Comparison of ENCODE assay signal across 25 cellular contexts in genomic region chr17:62017496-62017895, GRCh38. TPM values are rescaled to one million over a fixed set of nuclear protein-coding genes. Genes with fewer than 3 reads are reported as not detected.
DNase-seq lines count a peak whose midpoint lies in the region; ATAC-seq, FAIRE-seq and TF ChIP-seq lines count a peak whose summit lies in the region.
"Had no signal": no experiment of that assay in that cellular context is flagged by ENCODE, and none has a peak within 500 bp of the region (broad histone marks: within the 10 kb centered on the region; RNA-seq: fewer than 3 reads in every experiment).

No MANE protein-coding gene starts in this region.

- H3K9ac ChIP-seq in mammary epithelial cell (ENCODE audit: insufficient read depth, low read length) (no peak overlapping the region), astrocyte (ENCODE audit: low read length) (peak overlapping the region; percentile 34)

- H3K36me3 ChIP-seq in mammary epithelial cell (ENCODE audit: insufficient read depth, low read length) (peaks cover 13% of the 10 kb centered on the region), breast epithelium (peaks cover 2% of the 10 kb centered on the region), astrocyte (ENCODE audit: insufficient read depth, low read length) (peaks cover 5% of the 10 kb centered on the region), gastrocnemius medialis (peaks cover 0 to 51% of the 10 kb centered on the region in 2 donors)
- H3K36me3 ChIP-seq: colonic mucosa had no signal

- CTCF ChIA-PET in mammary epithelial cell (lab: Charles Lee; ENCODE audit: low non-redundant PET): no interaction called here
- CTCF ChIA-PET in activated naive CD4-positive, alpha-beta T cell treated with anti-CD3 and anti-CD28 coated beads, Interleukin-2, amount 10 ng/mL, durations not matched to agents 7 days and 5 days (lab: Charles Lee): no interaction called here

- no TSS peak for BruUV-seq in mammary epithelial cell (replicated peaks; lab: Mats Ljungman, UMichigan)

- DNase-seq in mammary epithelial cell (peak; percentile 54), breast epithelium (ENCODE audit: low spot score in 2 of 2) (no peak), astrocyte (ENCODE audit: low read depth) (peak; percentile 57), fibroblast of pulmonary artery (ENCODE audit: low read depth) (peak; percentile 59), gastrocnemius medialis (no peak)
- no peak for DNase-seq in naive thymus-derived CD8-positive, alpha-beta T cell
- DNase-seq in activated naive CD4-positive, alpha-beta T cell treated with anti-CD3 and anti-CD28 coated beads, Interleukin-2, amount 10 ng/mL, durations not matched to agents 7 days and 5 days: no peak
- DNase-seq: 8988T; activated CD4-positive, alpha-beta memory T cell treated with anti-CD3 and anti-CD28 coated beads for 36 hours; activated naive CD8-positive, alpha-beta T cell treated with anti-CD3 and anti-CD28 coated beads, Interleukin-2, amount 50 U/mL, for 24 hours; activated T-cell treated with anti-CD3 and anti-CD28 coated beads, Interleukin-2, amount 50 U/mL, for 72 hours; CD4-positive, alpha-beta T cell; colonic mucosa; hippocampal formation; Kasumi-1; kidney; mesendoderm; NCI-H2171; NCI-H774; stimulated activated naive CD4-positive, alpha-beta T cell; SW 1271; trophoblast cell had no signal

- ATAC-seq in gastrocnemius medialis: no peak
- no peak for ATAC-seq in GM19324 (IDR thresholded peaks at IDR 0.05; ENCODE audit: low FRiP score, unreplicated experiment)
- no peak for ATAC-seq in naive thymus-derived CD8-positive, alpha-beta T cell
- ATAC-seq: activated naive CD8-positive, alpha-beta T cell treated with anti-CD3 and anti-CD28 coated beads, Interleukin-2, amount 50 U/mL, for 24 hours; activated T-cell treated with anti-CD3 and anti-CD28 coated beads, Interleukin-2, amount 50 U/mL, for 72 hours had no signal

- H3K4me2 ChIP-seq in mammary epithelial cell (ENCODE audit: insufficient read depth, low read depth, low read length) (no peak overlapping the region), astrocyte (ENCODE audit: low read length) (peak overlapping the region; percentile 63)

- H3K79me2 ChIP-seq in mammary epithelial cell (ENCODE audit: insufficient read depth, low read length): peaks cover 40% of the 10 kb centered on the region
- peaks cover 40% of the 10 kb centered on the region for H3K79me2 ChIP-seq in astrocyte (ENCODE audit: insufficient read depth, low read length)

- in situ Hi-C loops in mammary epithelial cell (cut with MboI; ENCODE audit: low sequenced_read_pairs in 2 of 2): no loop called here
- in situ Hi-C loops in gastrocnemius medialis (cut with MboI; ENCODE audit: low sequenced_read_pairs in 4 of 4): no loop called here

- peaks cover 4% of the 10 kb centered on the region for H3K4me1 Mint-ChIP-seq in astrocyte (ENCODE audit: low read depth, unreplicated experiment)
- peaks cover 0 to 7% (median 4%) of the 10 kb centered on the region in 4 donors for H3K4me1 Mint-ChIP-seq in naive thymus-derived CD8-positive, alpha-beta T cell
- H3K4me1 Mint-ChIP-seq in activated naive CD4-positive, alpha-beta T cell treated with anti-CD3 and anti-CD28 coated beads, Interleukin-2, amount 10 ng/mL, durations not matched to agents 7 days and 5 days: no peaks in the 10 kb centered on the region
- H3K4me1 Mint-ChIP-seq: activated naive CD8-positive, alpha-beta T cell treated with anti-CD3 and anti-CD28 coated beads, Interleukin-2, amount 50 U/mL, for 24 hours; nephron had no signal

- H3K27ac ChIP-seq in mammary epithelial cell (ENCODE audit: insufficient read depth, low read depth, low read length): peak overlapping the region; percentile 43
- H3K27ac ChIP-seq in breast epithelium: no peak overlapping the region
- peak overlapping the region; percentile 78 for H3K27ac ChIP-seq in astrocyte (ENCODE audit: low read depth, low read length)
- no peak overlapping the region for H3K27ac ChIP-seq in gastrocnemius medialis
- H3K27ac ChIP-seq: colonic mucosa had no signal

- dilution Hi-C loops in mammary epithelial cell (cut with HindIII; ENCODE audit: low sequenced_read_pairs): no loop called here

- H3K4me3 ChIP-seq in mammary epithelial cell (replicated peaks in 1 of 3; ENCODE audit: insufficient read depth in 1 of 3, low read depth in 2 of 3, low read length in 3 of 3) (no peak overlapping the region), breast epithelium (no peak overlapping the region), astrocyte (ENCODE audit: insufficient read depth, low read depth, low read length) (no peak overlapping the region), fibroblast of pulmonary artery (replicated peaks; ENCODE audit: low read depth, low read length) (no peak overlapping the region), gastrocnemius medialis (no peak overlapping the region)
- H3K4me3 ChIP-seq: colonic mucosa, HAP-1 had no signal

- H2AFZ ChIP-seq in mammary epithelial cell (ENCODE audit: low read depth, low read length) (no peak overlapping the region), astrocyte (ENCODE audit: low read depth, low read length) (no peak overlapping the region)

- H3K27ac Mint-ChIP-seq in astrocyte (ENCODE audit: unreplicated experiment): no peak overlapping the region
- no peak overlapping the region for H3K27ac Mint-ChIP-seq in naive thymus-derived CD8-positive, alpha-beta T cell
- no peak overlapping the region for H3K27ac Mint-ChIP-seq in activated naive CD4-positive, alpha-beta T cell treated with anti-CD3 and anti-CD28 coated beads, Interleukin-2, amount 10 ng/mL, durations not matched to agents 7 days and 5 days
- H3K27ac Mint-ChIP-seq: activated CD4-positive, alpha-beta memory T cell treated with anti-CD3 and anti-CD28 coated beads for 36 hours; activated naive CD8-positive, alpha-beta T cell treated with anti-CD3 and anti-CD28 coated beads, Interleukin-2, amount 50 U/mL, for 24 hours; activated T-cell treated with anti-CD3 and anti-CD28 coated beads, Interleukin-2, amount 50 U/mL, for 72 hours; CD4-positive, alpha-beta T cell; nephron had no signal

- peaks cover 10% of the 10 kb centered on the region for H3K36me3 Mint-ChIP-seq in astrocyte (ENCODE audit: low read depth, unreplicated experiment)
- H3K36me3 Mint-ChIP-seq in naive thymus-derived CD8-positive, alpha-beta T cell: peaks cover 4 to 72% (median 25%) of the 10 kb centered on the region in 3 donors
- H3K36me3 Mint-ChIP-seq in activated naive CD4-positive, alpha-beta T cell treated with anti-CD3 and anti-CD28 coated beads, Interleukin-2, amount 10 ng/mL, durations not matched to agents 7 days and 5 days: peaks cover 31% of the 10 kb centered on the region

- intact Hi-C loops in mammary epithelial cell (cut with micrococcal nuclease) (no loop called here), breast epithelium (cut with DNase I; ENCODE audit: low total_unique reads) (no loop called here), gastrocnemius medialis (cut with DNase I; ENCODE audit: low total_unique reads) (no loop called here)

- WGBS in mammary epithelial cell (ENCODE audit: low coverage, missing lambda C conversion rate): 93% methylated on average over 1 of the region's 1 CpG

- H3K9me3 ChIP-seq in mammary epithelial cell (replicated peaks; ENCODE audit: insufficient read depth, low read length) (no peaks in the 10 kb centered on the region), breast epithelium (no peaks in the 10 kb centered on the region), astrocyte (ENCODE audit: insufficient read depth, low read depth, low read length) (no peaks in the 10 kb centered on the region), gastrocnemius medialis (no peaks in the 10 kb centered on the region)
- H3K9me3 ChIP-seq: colonic mucosa, HAP-1 had no signal

- no peak overlapping the region for H3K4me3 Mint-ChIP-seq in astrocyte (ENCODE audit: unreplicated experiment)
- no peak overlapping the region for H3K4me3 Mint-ChIP-seq in naive thymus-derived CD8-positive, alpha-beta T cell
- H3K4me3 Mint-ChIP-seq in activated naive CD4-positive, alpha-beta T cell treated with anti-CD3 and anti-CD28 coated beads, Interleukin-2, amount 10 ng/mL, durations not matched to agents 7 days and 5 days: no peak overlapping the region
- H3K4me3 Mint-ChIP-seq: activated CD4-positive, alpha-beta memory T cell treated with anti-CD3 and anti-CD28 coated beads for 36 hours; activated naive CD8-positive, alpha-beta T cell treated with anti-CD3 and anti-CD28 coated beads, Interleukin-2, amount 50 U/mL, for 24 hours; activated T-cell treated with anti-CD3 and anti-CD28 coated beads, Interleukin-2, amount 50 U/mL, for 72 hours; CD4-positive, alpha-beta T cell; nephron had no signal

- POLR2A ChIA-PET in naive thymus-derived CD8-positive, alpha-beta T cell (lab: Charles Lee): no interaction called here

- FAIRE-seq in astrocyte (lab: Jason Lieb, UNC): no peak

- H3K9me3 Mint-ChIP-seq in astrocyte (ENCODE audit: unreplicated experiment): no peaks in the 10 kb centered on the region
- no peaks in the 10 kb centered on the region for H3K9me3 Mint-ChIP-seq in naive thymus-derived CD8-positive, alpha-beta T cell
- H3K9me3 Mint-ChIP-seq in activated naive CD4-positive, alpha-beta T cell treated with anti-CD3 and anti-CD28 coated beads, Interleukin-2, amount 10 ng/mL, durations not matched to agents 7 days and 5 days: no peaks in the 10 kb centered on the region
- H3K9me3 Mint-ChIP-seq: activated CD4-positive, alpha-beta memory T cell treated with anti-CD3 and anti-CD28 coated beads for 36 hours; activated naive CD8-positive, alpha-beta T cell treated with anti-CD3 and anti-CD28 coated beads, Interleukin-2, amount 50 U/mL, for 24 hours; CD4-positive, alpha-beta T cell had no signal

- H3K4me1 ChIP-seq in mammary epithelial cell (ENCODE audit: insufficient read depth, low read length) (no peaks in the 10 kb centered on the region), breast epithelium (no peaks in the 10 kb centered on the region), astrocyte (ENCODE audit: insufficient read depth, low read length) (peaks cover 13% of the 10 kb centered on the region), gastrocnemius medialis (no peaks in the 10 kb centered on the region)
- H3K4me1 ChIP-seq: colonic mucosa, HAP-1 had no signal

- H3K27me3 ChIP-seq in mammary epithelial cell (ENCODE audit: insufficient read depth, low read length) (no peaks in the 10 kb centered on the region), breast epithelium (no peaks in the 10 kb centered on the region), astrocyte (ENCODE audit: insufficient read depth, low read length) (no peaks in the 10 kb centered on the region), gastrocnemius medialis (no peaks in the 10 kb centered on the region)
- H3K27me3 ChIP-seq: colonic mucosa had no signal

- no peaks in the 10 kb centered on the region for H3K27me3 Mint-ChIP-seq in astrocyte (ENCODE audit: low read depth, unreplicated experiment)
- no peaks in the 10 kb centered on the region for H3K27me3 Mint-ChIP-seq in naive thymus-derived CD8-positive, alpha-beta T cell
- no peaks in the 10 kb centered on the region for H3K27me3 Mint-ChIP-seq in activated naive CD4-positive, alpha-beta T cell treated with anti-CD3 and anti-CD28 coated beads, Interleukin-2, amount 10 ng/mL, durations not matched to agents 7 days and 5 days
- H3K27me3 Mint-ChIP-seq: activated CD4-positive, alpha-beta memory T cell treated with anti-CD3 and anti-CD28 coated beads for 36 hours; activated naive CD8-positive, alpha-beta T cell treated with anti-CD3 and anti-CD28 coated beads, Interleukin-2, amount 50 U/mL, for 24 hours; CD4-positive, alpha-beta T cell had no signal

- TF ChIP-seq POLR2A in breast epithelium (IDR thresholded peaks at IDR 0.05) (no peak), gastrocnemius medialis (IDR thresholded peaks at IDR 0.05) (no peak)

- no peak for TF ChIP-seq CTCF in mammary epithelial cell (conservative IDR thresholded peaks at IDR 0.05 in 1 of 2, IDR thresholded peaks at IDR 0.05 in 1 of 2; ENCODE audit: extremely low read depth in 1 of 2, insufficient read depth in 1 of 2, low read depth in 1 of 2, low read length in 2 of 2)
- no peak for TF ChIP-seq CTCF in breast epithelium (IDR thresholded peaks at IDR 0.05)
- TF ChIP-seq CTCF in astrocyte (IDR thresholded peaks at IDR 0.05; ENCODE audit: insufficient read depth, low read depth, low read length): no peak
- TF ChIP-seq CTCF in fibroblast of pulmonary artery (IDR thresholded peaks at IDR 0.05; ENCODE audit: low read length, missing control alignments): no peak
- no peak for TF ChIP-seq CTCF in gastrocnemius medialis (IDR thresholded peaks at IDR 0.05 in 4 of 5, conservative IDR thresholded peaks at IDR 0.05 in 1 of 5)

- no peaks in the 10 kb centered on the region for H4K20me1 ChIP-seq in mammary epithelial cell (ENCODE audit: insufficient read depth, low read length)
- peaks cover 5% of the 10 kb centered on the region for H4K20me1 ChIP-seq in astrocyte (ENCODE audit: insufficient read depth, low read length)

RNA-seq across cellular contexts. Expression of gene MED13, which starts 47.6 kb away (rescaled TPM):
- total RNA-seq in mammary epithelial cell (10 to 100 TPM; 50.1 to 79.9 TPM), breast epithelium (100 to 1,000 TPM in 1 of 3 donors, 10 to 100 TPM in 2; 73.4 to 136 (median 92.1) TPM), astrocyte (49.3 and 55.0 TPM in 2 replicates), gastrocnemius medialis (100 to 1,000 TPM in 1 of 4 donors, 10 to 100 TPM in 3; 54.9 to 142 (median 67.8) TPM)
- 20.5 TPM for polyA plus RNA-seq in mammary epithelial cell
- 146 TPM for polyA minus RNA-seq in mammary epithelial cell
- 10 to 100 TPM; 70.1 to 82.4 TPM for total RNA-seq in naive thymus-derived CD8-positive, alpha-beta T cell
- polyA plus RNA-seq in naive thymus-derived CD8-positive, alpha-beta T cell: 1 to 10 TPM; 2.1 to 3.7 (median 3.1) TPM

Comparison
In these comparisons a context has a peak if more than half of its experiments do, and no peak if none do; other contexts are left out.
1. DNase-seq: peak in mammary epithelial cell (single experiment), astrocyte (single experiment) and fibroblast of pulmonary artery (single experiment); none in breast epithelium (0 of 2), gastrocnemius medialis (0 of 2), naive thymus-derived CD8-positive, alpha-beta T cell (0 of 10) and activated naive CD4-positive, alpha-beta T cell treated with anti-CD3 and anti-CD28 coated beads, Interleukin-2, amount 10 ng/mL, durations not matched to agents 7 days and 5 days (single experiment).
2. H3K27ac ChIP-seq: peak in mammary epithelial cell (single experiment) and astrocyte (single experiment); none in breast epithelium (0 of 2) and gastrocnemius medialis (0 of 4).